In genomic region chr20:32650545-32650944, GRCh38 we compare ENCODE assay signal across 34 cellular contexts. TPM values are rescaled to one million over a fixed set of nuclear protein-coding genes. Genes with fewer than 3 reads are reported as not detected.
"Had no signal": no experiment of that assay in that cellular context is flagged by ENCODE, and none has a peak within 500 bp of the region (broad histone marks: within the 10 kb centered on the region; RNA-seq: fewer than 3 reads in every experiment).

No MANE protein-coding gene starts in this region.

- H3K27ac Mint-ChIP-seq: activated naive CD4-positive, alpha-beta T cell treated with anti-CD3 and anti-CD28 coated beads for 36 hours; activated naive CD8-positive, alpha-beta T cell treated with anti-CD3 and anti-CD28 coated beads for 36 hours; effector memory CD8-positive, alpha-beta T cell; nephron; progenitor cell of endocrine pancreas had no signal

- DNase-seq: activated CD4-positive, alpha-beta T cell treated with anti-CD3 and anti-CD28 coated beads for 48 hours; activated CD4-positive, alpha-beta T cell treated with anti-CD3 and anti-CD28 coated beads, Interleukin-2, amount 50 U/mL, for 48 hours; activated CD8-positive, alpha-beta memory T cell treated with anti-CD3 and anti-CD28 coated beads for 24 hours; activated effector memory CD4-positive, alpha-beta T cell treated with anti-CD3 and anti-CD28 coated beads, Interleukin-2, amount 50 U/mL, for 16 hours; activated naive CD4-positive, alpha-beta T cell treated with anti-CD3 and anti-CD28 coated beads for 36 hours; activated naive CD8-positive, alpha-beta T cell treated with anti-CD3 and anti-CD28 coated beads for 36 hours; adrenal gland; aorta; cerebellar nuclear complex; colonic mucosa; dorsolateral prefrontal cortex; effector memory CD8-positive, alpha-beta T cell; foreskin keratinocyte; heart left ventricle; left ventricle myocardium inferior; mucosa of descending colon; ovary; right lobe of liver; stimulated activated CD4-positive, alpha-beta T cell treated with anti-CD3 and anti-CD28 coated beads, Interleukin-2, amount 100 ng/mL, for 48 hours; stimulated activated naive CD4-positive, alpha-beta T cell treated with Interleukin-2 at 50 U/mL for 16 hours; T-helper 2 cell; WERI-Rb-1 had no signal

- H3K4me3 Mint-ChIP-seq: activated naive CD4-positive, alpha-beta T cell treated with anti-CD3 and anti-CD28 coated beads for 36 hours; activated naive CD8-positive, alpha-beta T cell treated with anti-CD3 and anti-CD28 coated beads for 36 hours; brain; effector memory CD8-positive, alpha-beta T cell; nephron had no signal

- H3K9me3 Mint-ChIP-seq: activated naive CD4-positive, alpha-beta T cell treated with anti-CD3 and anti-CD28 coated beads for 36 hours; activated naive CD8-positive, alpha-beta T cell treated with anti-CD3 and anti-CD28 coated beads for 36 hours; effector memory CD8-positive, alpha-beta T cell; nephron had no signal

- H3K4me1 ChIP-seq: adrenal gland, colonic mucosa, foreskin keratinocyte had no signal

- H3K9me3 ChIP-seq: adrenal gland, colonic mucosa, esophagus muscularis mucosa, heart left ventricle, left ventricle myocardium inferior, mucosa of descending colon, neutrophil, ovary, right lobe of liver, tibial nerve had no signal

- H3K36me3 ChIP-seq: adrenal gland, cardiac muscle cell, colonic mucosa, esophagus muscularis mucosa, heart left ventricle, left ventricle myocardium inferior, neutrophil, ovary, right lobe of liver, tibial nerve, WERI-Rb-1 had no signal

- H3K27me3 Mint-ChIP-seq: activated naive CD8-positive, alpha-beta T cell treated with anti-CD3 and anti-CD28 coated beads for 36 hours; effector memory CD8-positive, alpha-beta T cell had no signal

- H3K4me3 ChIP-seq: adrenal gland, cardiac muscle cell, colonic mucosa, dorsolateral prefrontal cortex, esophagus muscularis mucosa, heart left ventricle, left ventricle myocardium inferior, lung, mucosa of descending colon, ovary, right lobe of liver, tibial nerve had no signal

- H3K27me3 ChIP-seq: adrenal gland, cardiac muscle cell, colonic mucosa, dorsolateral prefrontal cortex, heart left ventricle, ovary, right lobe of liver, tibial nerve had no signal

- H3K36me3 Mint-ChIP-seq: activated naive CD8-positive, alpha-beta T cell treated with anti-CD3 and anti-CD28 coated beads for 36 hours had no signal

- ATAC-seq: activated CD4-positive, CD25-positive, alpha-beta regulatory T cell treated with anti-CD3 and anti-CD28 coated beads, Interleukin-2, amount 50 U/mL, for 24 hours; effector memory CD8-positive, alpha-beta T cell; foreskin keratinocyte; heart left ventricle; mucosa of descending colon; right lobe of liver had no signal

- H3K27ac ChIP-seq: adrenal gland, cardiac muscle cell, colonic mucosa, esophagus muscularis mucosa, foreskin keratinocyte, heart left ventricle, left ventricle myocardium inferior, neutrophil, ovary, right lobe of liver, tibial nerve had no signal

RNA-seq across cellular contexts. Expression of gene C20orf203, which starts 23.2 kb away (rescaled TPM):
- total RNA-seq: colonic mucosa, endothelial cell of umbilical vein, foreskin keratinocyte, left ventricle myocardium inferior, mesenteric fat pad, renal cortical epithelial cell, right lobe of liver had no signal
- polyA plus RNA-seq: endothelial cell of umbilical vein, foreskin keratinocyte, heart left ventricle had no signal
